Comparison of ENCODE assay signal across 8 cellular contexts in the genomic region with DNA sequence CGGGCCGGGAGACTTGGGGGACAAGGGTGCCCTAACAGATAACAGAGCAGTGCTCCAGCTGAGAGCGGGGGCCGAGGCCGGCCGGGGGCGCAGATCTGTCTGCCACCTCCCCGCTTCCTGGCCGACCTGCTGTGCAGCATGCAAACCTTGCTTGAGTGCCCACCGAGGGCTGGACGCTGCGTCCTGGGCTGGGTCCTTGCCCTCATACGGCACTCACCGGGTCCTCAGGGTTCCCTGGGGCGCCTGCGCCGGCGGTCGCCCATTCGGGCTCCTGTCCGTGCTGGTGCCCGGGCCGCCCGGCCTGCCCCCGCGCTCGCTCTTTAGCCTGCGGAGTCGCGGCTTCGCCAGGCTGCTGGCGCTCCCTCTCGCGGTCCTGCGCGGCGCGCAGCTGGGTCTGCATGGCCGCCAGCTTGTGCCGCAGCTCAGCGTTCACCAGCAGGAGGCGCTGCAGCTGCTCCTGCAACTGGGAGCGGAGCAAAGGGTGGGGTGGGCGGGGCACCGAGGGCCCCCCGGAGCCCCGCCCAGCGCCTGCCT. TPM values are rescaled to one million over a fixed set of nuclear protein-coding genes. Genes with fewer than 3 reads are reported as not detected.
A peak's percentile ranks its signal among the peaks of the same experiment; 100 is the strongest.
DNase-seq lines count a peak whose midpoint lies in the region; ATAC-seq and TF ChIP-seq lines count a peak whose summit lies in the region.

No MANE protein-coding gene starts in this region.

- H3K9me3 Mint-ChIP-seq in Calu3 (ENCODE audit: low read depth, unreplicated experiment): no peaks in the 10 kb centered on the region

- ATAC-seq in GM19468 (IDR thresholded peaks at IDR 0.05; ENCODE audit: extremely low read depth, unreplicated experiment): peak; percentile 38

- peak overlapping the region; percentile 57 for H3K4me3 Mint-ChIP-seq in Calu3 (ENCODE audit: low read depth, unreplicated experiment)

- no peaks in the 10 kb centered on the region for H3K4me1 Mint-ChIP-seq in Calu3 (ENCODE audit: low read depth, unreplicated experiment)

- DNase-seq in Calu3 (peak; percentile 88), HUDEP-2 (lab: John Stamatoyannopoulos, UW; ENCODE audit: unreplicated experiment in 76 of 76) (peak in 74 of 76 experiments; percentile 42 to 96 (median 88)), RPMI8226 (peak; percentile 94), activated gamma-delta T cell treated with Interleukin-2 at 50 U/mL for 16 hours (peak; percentile 94), foreskin melanocyte (peak; percentile 90), nucleus accumbens (lab: John Stamatoyannopoulos, UW) (peak; percentile 50 to 96 (median 90)), substantia nigra (lab: John Stamatoyannopoulos, UW) (peak; percentile 61 to 98 (median 91))

- peak; percentile 69 for TF ChIP-seq CTCF in Calu3 (IDR thresholded peaks at IDR 0.05; ENCODE audit: unreplicated experiment)

- BruUV-seq in Calu3 (replicated peaks; lab: Mats Ljungman, UMichigan): no TSS peak

- no peak overlapping the region for H3K27ac Mint-ChIP-seq in Calu3 (ENCODE audit: unreplicated experiment)

- H3K27ac ChIP-seq in substantia nigra (ENCODE audit: low read depth, low read length, poor library complexity, severe bottlenecking): peak overlapping the region; percentile 86

- no peaks in the 10 kb centered on the region for H3K27me3 Mint-ChIP-seq in Calu3 (ENCODE audit: unreplicated experiment)

- intact Hi-C loops in Calu3 (cut with micrococcal nuclease; ENCODE audit: unreplicated experiment): no loop called here

- peaks cover 6% of the 10 kb centered on the region for H3K36me3 Mint-ChIP-seq in Calu3 (ENCODE audit: insufficient read depth, unreplicated experiment)

- CTCF ChIA-PET in Calu3 (lab: Charles Lee): interaction anchor here (0.6 to 1.7 kb wide), 4 partner anchors 18 to 76 kb away, joined by 3 to 22 read pairs (median 6); no protein-coding TSS in a partner anchor

RNA-seq across cellular contexts. Expression of a gene that starts 1.0 kb away (rescaled TPM):
- total RNA-seq in Calu3 (2022): 1.8 and 3.2 TPM in 2 replicates

RNA-seq across cellular contexts. Expression of a gene that starts 3.1 kb away (rescaled TPM):
- 0.14 and 0.37 TPM in 2 replicates for total RNA-seq in Calu3 (2022)

RNA-seq across cellular contexts. Expression of a gene that starts 20.0 kb away (rescaled TPM):
- 3.3 TPM in 2 replicates for total RNA-seq in Calu3 (2022)

RNA-seq across cellular contexts. Expression of a gene that starts 36.0 kb away (rescaled TPM):
- total RNA-seq in Calu3 (2022): 182 and 206 TPM in 2 replicates

Comparison
In these comparisons a context has a peak if more than half of its experiments do, and no peak if none do; other contexts are left out.
1. Peak in every context shown above with its lines: DNase-seq, ATAC-seq and H3K27ac ChIP-seq.